Comparison of ENCODE assay signal across 19 cellular contexts in the genomic region with DNA sequence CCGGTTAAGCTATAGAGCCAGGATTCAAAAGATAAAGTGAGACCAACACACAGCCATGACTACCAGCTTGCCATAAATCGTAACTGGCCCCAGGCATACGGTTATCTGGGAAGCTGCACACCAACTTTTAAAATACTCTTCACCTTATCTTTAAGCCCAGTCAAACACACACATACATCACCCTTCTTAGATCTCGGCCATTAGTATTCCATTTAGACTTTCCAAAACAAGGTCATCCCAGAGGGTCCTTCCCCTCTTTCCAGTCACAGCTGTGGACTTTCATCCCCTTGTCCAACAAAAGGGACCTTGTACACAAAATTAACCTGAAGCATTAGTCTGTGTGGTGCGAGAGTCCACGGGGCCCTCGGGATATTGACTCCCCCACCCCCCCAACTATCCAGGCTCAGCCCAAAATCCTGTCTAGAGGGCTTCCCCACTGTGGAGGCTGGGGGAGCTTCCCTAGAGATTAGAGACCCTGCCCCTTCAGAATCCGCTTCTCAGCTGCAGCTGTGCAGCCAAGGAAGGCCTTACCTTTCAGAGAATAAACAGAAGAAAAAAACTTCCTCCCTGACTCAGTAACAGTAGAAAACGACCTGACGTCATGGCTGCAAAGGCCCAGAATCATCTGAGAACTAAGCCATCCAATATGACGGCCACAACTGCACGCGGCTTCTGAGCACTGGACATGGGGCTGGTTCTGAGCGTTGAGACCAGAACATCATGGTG. TPM values are rescaled to one million over a fixed set of nuclear protein-coding genes. Genes with fewer than 3 reads are reported as not detected.
DNase-seq lines count a peak whose midpoint lies in the region; ATAC-seq, FAIRE-seq and TF ChIP-seq lines count a peak whose summit lies in the region.
"Had no signal": no experiment of that assay in that cellular context is flagged by ENCODE, and none has a peak within 500 bp of the region (broad histone marks: within the 10 kb centered on the region; RNA-seq: fewer than 3 reads in every experiment).

No MANE protein-coding gene starts in this region.

- H3K27me3 ChIP-seq in Loucy (ENCODE audit: insufficient read depth, low read length, poor library complexity, severe bottlenecking) (no peaks in the 10 kb centered on the region), K562 (ENCODE audit: control insufficient read depth in 2 of 2, insufficient read depth in 2 of 2, low read length in 2 of 2) (peaks cover 8 to 25% of the 10 kb centered on the region in 2 experiments; a peak in 3 of 5 replicates), neural cell (ENCODE audit: insufficient read depth, low read depth, low read length) (no peaks in the 10 kb centered on the region), transverse colon (no peaks in the 10 kb centered on the region)
- H3K27me3 ChIP-seq: gastroesophageal sphincter had no signal

- intact Hi-C loops in K562 (cut with micrococcal nuclease) (no loop called here), transverse colon (cut with DNase I; ENCODE audit: low total_unique reads) (no loop called here)

- H3K27ac ChIP-seq in K562 (ENCODE audit: extremely low read depth, low read depth, low read length) (no peak overlapping the region), neural cell (ENCODE audit: low read length) (no peak overlapping the region), transverse colon (peak overlapping the region; percentile 23 to 69 (median 46))
- H3K27ac ChIP-seq: GM23248, KMS-11 had no signal

- WGBS in K562 (ENCODE audit: insufficient coverage, low coverage, missing lambda C conversion rate): 7% methylated on average over 14 of the region's 14 CpGs
- WGBS in transverse colon (ENCODE audit: low coverage in 1 of 2), 2 donors: 42 to 76% methylated on average over 3 to 14 of the region's 14 CpGs

- H3K4me1 ChIP-seq in Loucy (ENCODE audit: insufficient read depth, low read length, poor library complexity, severe bottlenecking): peaks cover 65% of the 10 kb centered on the region
- peaks cover 3 to 13% of the 10 kb centered on the region in 2 experiments; a peak in 3 of 5 replicates for H3K4me1 ChIP-seq in K562 (replicated peaks in 1 of 2; ENCODE audit: control insufficient read depth in 2 of 2, insufficient read depth in 2 of 2, low read length in 2 of 2)
- H3K4me1 ChIP-seq in transverse colon: peaks cover 12 to 48% (median 26%) of the 10 kb centered on the region in 4 donors

- H3F3A ChIP-seq in Loucy (ENCODE audit: low read depth) (no peaks in the 10 kb centered on the region), neural cell (ENCODE audit: insufficient read depth, low read length, poor library complexity, severe bottlenecking) (no peaks in the 10 kb centered on the region)

- no peak overlapping the region for H3K4me3 Mint-ChIP-seq in stimulated activated naive B cell treated with anti-CD40 and anti-IgM and Interleukin-4, amounts not matched to agents 10 μg/mL and 1 μg/mL and 100 μg/mL, for 72 hours
- H3K4me3 Mint-ChIP-seq: activated CD4-positive, alpha-beta T cell treated with anti-CD3 and anti-CD28 coated beads, Interleukin-2, amount 10 ng/mL, durations not matched to agents 7 days and 5 days had no signal

- peaks cover 19 to 30% of the 10 kb centered on the region in 2 donors for H3K27me3 Mint-ChIP-seq in stimulated activated naive B cell treated with anti-CD40 and anti-IgM and Interleukin-4, amounts not matched to agents 10 μg/mL and 1 μg/mL and 100 μg/mL, for 72 hours

- TF ChIP-seq POLR2A in K562 (conservative IDR thresholded peaks at IDR 0.05) (no peak), transverse colon (IDR thresholded peaks at IDR 0.05) (no peak)

- TF ChIP-seq CTCF in Loucy (conservative IDR thresholded peaks at IDR 0.05; ENCODE audit: low read length): no peak
- no peak for TF ChIP-seq CTCF in K562 (IDR thresholded peaks at IDR 0.05 in 2 of 3, conservative IDR thresholded peaks at IDR 0.05 in 1 of 3; ENCODE audit: insufficient read depth in 2 of 3, low read depth in 1 of 3, low read length in 3 of 3)
- no peak for TF ChIP-seq CTCF in neural cell (IDR thresholded peaks at IDR 0.05; ENCODE audit: poor library complexity, severe bottlenecking)
- TF ChIP-seq CTCF in transverse colon (IDR thresholded peaks at IDR 0.05): no peak

- H3K4me3 ChIP-seq in Loucy (ENCODE audit: low read length, poor library complexity, severe bottlenecking): peak overlapping the region; percentile 53
- H3K4me3 ChIP-seq in K562: no peak overlapping the region
- peak overlapping the region; percentile 57 for H3K4me3 ChIP-seq in neural cell (ENCODE audit: low read length)
- H3K4me3 ChIP-seq in transverse colon: no peak overlapping the region
- H3K4me3 ChIP-seq: gastroesophageal sphincter, GM23248, lung had no signal

- no TSS peak for BruUV-seq in K562 (replicated peaks; lab: Mats Ljungman, UMichigan)

- DNase-seq in K562 (ENCODE audit: extremely low read depth in 1 of 4, low spot score in 3 of 4): peak; percentile 38 to 69 (median 59)
- DNase-seq in transverse colon: no peak
- no peak for DNase-seq in stimulated activated naive CD4-positive, alpha-beta T cell treated with Interleukin-2 at 50 U/mL for 16 hours (lab: John Stamatoyannopoulos, UW)
- DNase-seq in stimulated activated naive B cell treated with anti-CD40 and anti-IgM and Interleukin-4, amounts not matched to agents 10 μg/mL and 1 μg/mL and 100 μg/mL, for 72 hours: no peak
- DNase-seq: activated CD4-positive, alpha-beta T cell treated with anti-CD3 and anti-CD28 coated beads, Interleukin-2, amount 10 ng/mL, durations not matched to agents 7 days and 5 days; aorta; C1 segment of cervical spinal cord; DMS153; GM23248; naive thymus-derived CD8-positive, alpha-beta T cell; NCI-H1092; NCI-H524 treated with DMSO at 0.1 percent for 48 hours; stimulated activated CD4-positive, alpha-beta T cell treated with anti-CD3 and anti-CD28 coated beads, Interleukin-2, amount 100 ng/mL, for 24 hours had no signal

- no peaks in the 10 kb centered on the region for H4K20me1 ChIP-seq in Loucy (ENCODE audit: insufficient read depth, low read length, poor library complexity, severe bottlenecking)
- H4K20me1 ChIP-seq in K562 (replicated peaks; ENCODE audit: control insufficient read depth, insufficient read depth, low read length): no peaks in the 10 kb centered on the region
- peaks cover 81% of the 10 kb centered on the region for H4K20me1 ChIP-seq in neural cell (ENCODE audit: insufficient read depth)

- peaks cover 0 to 3% of the 10 kb centered on the region in 2 donors for H3K36me3 Mint-ChIP-seq in stimulated activated naive B cell treated with anti-CD40 and anti-IgM and Interleukin-4, amounts not matched to agents 10 μg/mL and 1 μg/mL and 100 μg/mL, for 72 hours
- H3K36me3 Mint-ChIP-seq: naive thymus-derived CD8-positive, alpha-beta T cell had no signal

- H3K79me2 ChIP-seq in Loucy (ENCODE audit: insufficient read depth, low read length) (peaks cover 72% of the 10 kb centered on the region; the same call in 1 of the 2 replicates), K562 (ENCODE audit: control insufficient read depth, insufficient read depth, low read length) (no peaks in the 10 kb centered on the region), neural cell (replicated peaks; ENCODE audit: insufficient read depth, low read length) (peaks cover 98% of the 10 kb centered on the region)

- TF ChIP-seq RAD21 in K562 (CRISPR knock-in tag; conservative IDR thresholded peaks at IDR 0.05 in 1 of 2, IDR thresholded peaks at IDR 0.05 in 1 of 2): no peak
- TF ChIP-seq RAD21 in neural cell (conservative IDR thresholded peaks at IDR 0.05): no peak

- POLR2A ChIA-PET in K562 (lab: Yijun Ruan, JAX): interaction anchor here (1.2 kb wide), 1 partner anchor 8 kb away, joined by 4 read pairs; no protein-coding TSS in a partner anchor

- CTCF ChIA-PET in K562 (lab: Yijun Ruan, JAX; ENCODE audit: low intra/inter-chr PET ratio): no interaction called here

- H3K9me3 Mint-ChIP-seq in stimulated activated naive B cell treated with anti-CD40 and anti-IgM and Interleukin-4, amounts not matched to agents 10 μg/mL and 1 μg/mL and 100 μg/mL, for 72 hours: no peaks in the 10 kb centered on the region
- H3K9me3 Mint-ChIP-seq: activated CD4-positive, alpha-beta T cell treated with anti-CD3 and anti-CD28 coated beads, Interleukin-2, amount 10 ng/mL, durations not matched to agents 7 days and 5 days had no signal

- H3K9me1 ChIP-seq in K562 (ENCODE audit: control insufficient read depth, insufficient read depth, low read length): no peaks in the 10 kb centered on the region

- peak overlapping the region; percentile 82 for H3K4me2 ChIP-seq in Loucy (ENCODE audit: low read depth, low read length, poor library complexity, severe bottlenecking)
- peak overlapping the region; percentile 56 for H3K4me2 ChIP-seq in K562 (ENCODE audit: insufficient read depth, low read length)
- no peak overlapping the region for H3K4me2 ChIP-seq in neural cell (ENCODE audit: low read length)

- FAIRE-seq in K562 (lab: Jason Lieb, UNC): peak; percentile 86

- H3K27ac Mint-ChIP-seq in stimulated activated naive B cell treated with anti-CD40 and anti-IgM and Interleukin-4, amounts not matched to agents 10 μg/mL and 1 μg/mL and 100 μg/mL, for 72 hours: no peak overlapping the region
- H3K27ac Mint-ChIP-seq: activated CD4-positive, alpha-beta T cell treated with anti-CD3 and anti-CD28 coated beads, Interleukin-2, amount 10 ng/mL, durations not matched to agents 7 days and 5 days had no signal

- H3K9me3 ChIP-seq in Loucy (ENCODE audit: insufficient read depth, low read depth, low read length) (no peaks in the 10 kb centered on the region), K562 (replicated peaks; ENCODE audit: control insufficient read depth, insufficient read depth, low read depth, low read length) (no peaks in the 10 kb centered on the region), neural cell (ENCODE audit: low read length) (no peaks in the 10 kb centered on the region), transverse colon (no peaks in the 10 kb centered on the region)
- H3K9me3 ChIP-seq: gastroesophageal sphincter had no signal

- peaks cover 38 to 57% of the 10 kb centered on the region in 2 donors for H3K4me1 Mint-ChIP-seq in stimulated activated naive B cell treated with anti-CD40 and anti-IgM and Interleukin-4, amounts not matched to agents 10 μg/mL and 1 μg/mL and 100 μg/mL, for 72 hours

- in situ Hi-C loops in K562 (cut with MboI): no loop called here
- in situ Hi-C loops in transverse colon (cut with MboI; ENCODE audit: low pct_ligation_motif_present in 1 of 4, low pct_unique_long_range_greater_than_20kb in 1 of 4, low sequenced_read_pairs in 3 of 4): loop anchor here in 1 of 4 donors (25.0 kb wide), 1 partner anchor 201 kb away; no protein-coding TSS in a partner anchor

- H3K9me2 ChIP-seq in Loucy (replicated peaks; ENCODE audit: low read depth, low read length) (no peaks in the 10 kb centered on the region), neural cell (ENCODE audit: insufficient read depth, low read length) (no peaks in the 10 kb centered on the region)

- H2AFZ ChIP-seq in Loucy (ENCODE audit: low read length) (no peak overlapping the region), K562 (ENCODE audit: low read depth, low read length) (no peak overlapping the region; the same call in 1 of the 2 replicates), neural cell (ENCODE audit: low read depth, low read length) (no peak overlapping the region)
- H2AFZ ChIP-seq: GM23248 had no signal

- H3K36me3 ChIP-seq in Loucy (ENCODE audit: insufficient read depth, low read length) (no peaks in the 10 kb centered on the region), K562 (ENCODE audit: control insufficient read depth, insufficient read depth, low read length) (no peaks in the 10 kb centered on the region), neural cell (ENCODE audit: insufficient read depth, low read length) (no peaks in the 10 kb centered on the region), transverse colon (no peaks in the 10 kb centered on the region)
- H3K36me3 ChIP-seq: gastroesophageal sphincter had no signal

- peak; percentile 84 for ATAC-seq in K562
- no peak for ATAC-seq in stimulated activated naive B cell treated with anti-CD40 and anti-IgM and Interleukin-4, amounts not matched to agents 10 μg/mL and 1 μg/mL and 100 μg/mL, for 72 hours (replicated peaks)
- no peak for ATAC-seq in GM19463 (IDR thresholded peaks at IDR 0.05; ENCODE audit: unreplicated experiment)
- ATAC-seq: naive thymus-derived CD8-positive, alpha-beta T cell had no signal

- peak; percentile 83 for TF ChIP-seq EP300 in K562 (IDR thresholded peaks at IDR 0.05; ENCODE audit: low read length)
- TF ChIP-seq EP300 in neural cell (conservative IDR thresholded peaks at IDR 0.05; ENCODE audit: poor library complexity, severe bottlenecking): no peak
- TF ChIP-seq EP300 in transverse colon (IDR thresholded peaks at IDR 0.05; ENCODE audit: low read depth): no peak

- H3K9ac ChIP-seq in Loucy (ENCODE audit: low read depth, low read length, poor library complexity, severe bottlenecking) (peak overlapping the region; percentile 67), K562 (ENCODE audit: insufficient read depth in 1 of 2, low read depth in 2 of 2, low read length in 2 of 2) (no peak overlapping the region), neural cell (ENCODE audit: low read length) (peak overlapping the region; percentile 44)
- H3K9ac ChIP-seq: GM23248, KMS-11 had no signal

RNA-seq across cellular contexts. Expression of gene ZFHX3, which starts 9.9 kb away (rescaled TPM):
- total RNA-seq in K562 (2011; cell fraction: chromatin; rRNA removed; ENCODE audit: low replicate concordance): 0.12 and 0.19 TPM in 2 replicates
- total RNA-seq in K562 (2011; cell fraction: nucleolus; rRNA removed): under 0.01 and 0.17 TPM in 2 replicates
- 0.07 and 0.15 TPM in 2 replicates for total RNA-seq in K562 (2011; cell fraction: nucleoplasm; rRNA removed)
- not detected in 2 replicates for total RNA-seq in K562 (2014; rRNA removed)
- total RNA-seq in K562 (2014; rRNA removed; fragmentation: Illumina TruSeq; extraction: Trizol): not detected in 2 replicates
- total RNA-seq in K562 (2015; rRNA removed; fragmentation: Illumina TruSeq; extraction: Trizol): not detected in 2 replicates
- 0.07 and 0.11 TPM in 2 replicates for total RNA-seq in K562 (2021)
- polyA plus RNA-seq in K562 (2011; rRNA removed): 0.01 TPM in 2 replicates
- 0.01 TPM in 2 replicates for polyA plus RNA-seq in K562 (2011; cell fraction: cytosol; rRNA removed)
- polyA plus RNA-seq in K562 (2011; cell fraction: nucleus; rRNA removed): 0.03 and 0.04 TPM in 2 replicates
- 0.51 and 0.76 TPM in 2 replicates for polyA plus RNA-seq in K562 (2012)
- 0.01 TPM in 1 of 2 replicates, not detected in the other for polyA plus RNA-seq in K562 (2014; fragmentation: Illumina TruSeq; extraction: Trizol)
- polyA plus RNA-seq in K562 (2014; fragmentation: Nextera tagmentation; extraction: Ambion mirVana): under 1 TPM; 0.06 to 0.23 TPM
- 0.05 TPM in 1 of 2 replicates, not detected in the other for polyA plus RNA-seq in K562 (2014; rRNA removed)
- 0.03 and 0.07 TPM in 2 replicates for polyA minus RNA-seq in K562 (2011; rRNA and poly(A)+ RNA removed)
- 0.09 and 0.10 TPM in 2 replicates for polyA minus RNA-seq in K562 (2011; cell fraction: cytosol; rRNA and poly(A)+ RNA removed)
- polyA minus RNA-seq in K562 (2011; cell fraction: nucleus; rRNA and poly(A)+ RNA removed): 0.11 and 0.13 TPM in 2 replicates
- polyA plus RNA-seq in neural cell: 26.4 and 27.7 TPM in 2 replicates
- polyA minus RNA-seq in neural cell: 112 and 179 TPM in 2 replicates
- total RNA-seq in transverse colon: 10 to 100 TPM; 12.3 to 23.7 (median 15.3) TPM

Comparison
In these comparisons a context has a peak if more than half of its experiments do, and no peak if none do; other contexts are left out.
1. H3K4me3 ChIP-seq: peak in Loucy (single experiment) and neural cell (single experiment); none in K562 (single experiment) and transverse colon (0 of 4).
2. H3K9ac ChIP-seq: peak in Loucy (single experiment) and neural cell (single experiment); none in K562 (0 of 2).
3. DNase-seq: peak in K562 (4 of 4); none in transverse colon (single experiment), stimulated activated naive CD4-positive, alpha-beta T cell treated with Interleukin-2 at 50 U/mL for 16 hours (single experiment) and stimulated activated naive B cell treated with anti-CD40 and anti-IgM and Interleukin-4, amounts not matched to agents 10 μg/mL and 1 μg/mL and 100 μg/mL, for 72 hours (single experiment).
4. H3K27ac ChIP-seq: peak in transverse colon (4 of 4); none in K562 (single experiment) and neural cell (single experiment).
5. RNA of gene ZFHX3, which starts 9.9 kb away (total RNA-seq): 12.3 to 23.7 TPM in transverse colon; under 0.01 to 0.19 TPM in K562; every median in the first group is over 10 times any median in the second.